Comparison of ENCODE assay signal across 8 cellular contexts in the genomic region with DNA sequence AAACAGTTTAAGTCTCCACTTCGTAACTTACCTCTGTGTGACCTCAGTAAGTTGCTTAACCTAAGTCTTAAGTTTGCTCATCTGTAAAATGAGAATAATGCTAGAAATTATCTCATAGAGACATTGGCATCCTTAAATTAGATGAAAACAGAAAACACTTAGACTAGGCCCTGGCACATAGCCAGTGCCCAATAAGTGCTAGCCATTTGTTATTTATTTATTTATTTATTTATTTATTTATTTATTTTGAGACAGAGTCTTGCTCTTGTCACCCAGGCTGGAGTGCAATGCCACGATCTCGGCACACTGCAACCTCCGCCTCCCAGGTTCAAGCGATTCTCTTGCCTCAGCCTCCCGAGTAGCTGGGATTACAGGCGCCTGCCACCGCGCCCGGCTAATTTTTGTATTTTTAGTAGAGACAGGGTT. TPM values are rescaled to one million over a fixed set of nuclear protein-coding genes. Genes with fewer than 3 reads are reported as not detected.
DNase-seq lines count a peak whose midpoint lies in the region; ATAC-seq and TF ChIP-seq lines count a peak whose summit lies in the region.
"Not testable (repeated sequence)": the region's sequence is repeated elsewhere in the genome, so short reads cannot be mapped to it uniquely, and the experiment has no call there.

No MANE protein-coding gene starts in this region.

- H3K27ac Mint-ChIP-seq in activated CD8-positive, alpha-beta T cell treated with anti-CD3 and anti-CD28 coated beads for 36 hours, result peak overlapping the region; percentile 94

- H3K4me3 Mint-ChIP-seq in activated CD8-positive, alpha-beta T cell treated with anti-CD3 and anti-CD28 coated beads for 36 hours, result peak overlapping the region; percentile 83

- H4K8ac ChIP-seq in trophoblast cell (ENCODE audit: low read depth, low read length), result not testable (repeated sequence)

- not testable (repeated sequence) for H2AK5ac ChIP-seq in trophoblast cell (ENCODE audit: low read length)

- peak overlapping the region; percentile 99; the same call in 1 of the 2 replicates for H3K4me3 ChIP-seq in AG09309 (ENCODE audit: control insufficient read depth, low read depth, low read length)
- peak overlapping the region; percentile 88 for H3K4me3 ChIP-seq in Loucy (ENCODE audit: low read length, poor library complexity, severe bottlenecking)
- peak overlapping the region; percentile 97 for H3K4me3 ChIP-seq in astrocyte of the spinal cord (ENCODE audit: low read depth, low read length)
- H3K4me3 ChIP-seq in esophagus muscularis mucosa, result peak overlapping the region; percentile 70 to 99 (median 98)
- not testable (repeated sequence) for H3K4me3 ChIP-seq in trophoblast cell (ENCODE audit: low read depth, low read length)
- peak overlapping the region; percentile 93 to 96 for H3K4me3 ChIP-seq in stomach smooth muscle (ENCODE audit: low read length in 2 of 2)

- not testable (repeated sequence) for H4K12ac ChIP-seq in trophoblast cell (ENCODE audit: low read depth, low read length)

- TF ChIP-seq POLR2A in esophagus muscularis mucosa (IDR thresholded peaks at IDR 0.05; ENCODE audit: low read depth), result not testable (repeated sequence)

- H3F3A ChIP-seq in Loucy (ENCODE audit: low read depth), result not testable (repeated sequence)

- not testable (repeated sequence) for H2AFZ ChIP-seq in Loucy (ENCODE audit: low read length); trophoblast cell (ENCODE audit: insufficient read depth, low read length, poor library complexity)

- not testable (repeated sequence) for H3K9me3 ChIP-seq in Loucy (ENCODE audit: insufficient read depth, low read depth, low read length); esophagus muscularis mucosa; trophoblast cell (ENCODE audit: insufficient read depth, low read depth, low read length); stomach smooth muscle (ENCODE audit: control insufficient read depth in 2 of 2, low read length in 2 of 2)

- H3K9ac ChIP-seq in Loucy (ENCODE audit: low read depth, low read length, poor library complexity, severe bottlenecking) (peak overlapping the region; percentile 90), stomach smooth muscle (ENCODE audit: low read length in 2 of 2) (peak overlapping the region in 1 of 2 donors; percentile 92)
- H3K9ac ChIP-seq in trophoblast cell (ENCODE audit: low read length), result not testable (repeated sequence)

- H3K4me2 ChIP-seq in Loucy (ENCODE audit: low read depth, low read length, poor library complexity, severe bottlenecking) (peak overlapping the region; percentile 97), trophoblast cell (ENCODE audit: low read length) (peak overlapping the region; percentile 59)

- H3K79me1 ChIP-seq in trophoblast cell (ENCODE audit: low read length), result peaks cover 29% of the 10 kb centered on the region

- peaks cover 29% of the 10 kb centered on the region for H3K36me3 Mint-ChIP-seq in activated CD8-positive, alpha-beta T cell treated with anti-CD3 and anti-CD28 coated beads for 36 hours (ENCODE audit: low read depth)

- intact Hi-C loops in activated CD8-positive, alpha-beta T cell treated with anti-CD3 and anti-CD28 coated beads for 36 hours (cut with micrococcal nuclease), result not testable (repeated sequence)
- intact Hi-C loops in esophagus muscularis mucosa (cut with DNase I), result loop anchor here (10.0 kb wide), 1 partner anchor 226 kb away; a partner anchor contains a TSS

- H3K4me1 Mint-ChIP-seq in activated CD8-positive, alpha-beta T cell treated with anti-CD3 and anti-CD28 coated beads for 36 hours (ENCODE audit: low read depth), result peaks cover 62% of the 10 kb centered on the region

- not testable (repeated sequence) for H3K18ac ChIP-seq in trophoblast cell (ENCODE audit: low read length)

- not testable (repeated sequence) for H3K27me3 ChIP-seq in Loucy (ENCODE audit: insufficient read depth, low read length, poor library complexity, severe bottlenecking); esophagus muscularis mucosa; layer of hippocampus (ENCODE audit: control insufficient read depth, insufficient read depth, low read length); trophoblast cell (ENCODE audit: insufficient read depth, low read length); stomach smooth muscle (ENCODE audit: control insufficient read depth in 1 of 2, insufficient read depth in 2 of 2, low read length in 2 of 2)

- not testable (repeated sequence) for TF ChIP-seq CTCF in AG09309 (IDR thresholded peaks at IDR 0.05; ENCODE audit: control insufficient read depth, insufficient read depth, low read depth, low read length, missing control alignments); Loucy (conservative IDR thresholded peaks at IDR 0.05; ENCODE audit: low read length); activated CD8-positive, alpha-beta T cell treated with anti-CD3 and anti-CD28 coated beads for 36 hours (IDR thresholded peaks at IDR 0.05); astrocyte of the spinal cord (IDR thresholded peaks at IDR 0.05; ENCODE audit: low read depth, low read length); esophagus muscularis mucosa (IDR thresholded peaks at IDR 0.05)

- in situ Hi-C loops in astrocyte of the spinal cord (cut with HindIII; ENCODE audit: low sequenced_read_pairs), result not testable (repeated sequence)

- not testable (repeated sequence) for ATAC-seq in activated CD8-positive, alpha-beta T cell treated with anti-CD3 and anti-CD28 coated beads for 36 hours

- H3K79me2 ChIP-seq in Loucy (ENCODE audit: insufficient read depth, low read length), result peaks cover 86% of the 10 kb centered on the region
- H3K79me2 ChIP-seq in trophoblast cell (ENCODE audit: control insufficient read depth, insufficient read depth, low read length, poor library complexity), result peaks cover 50% of the 10 kb centered on the region

- not testable (repeated sequence) for H3K9me2 ChIP-seq in Loucy (replicated peaks; ENCODE audit: low read depth, low read length)

- 84% methylated on average over 10 of the region's 10 CpGs for WGBS in esophagus muscularis mucosa
- WGBS in trophoblast cell (ENCODE audit: extremely low coverage, insufficient coverage, insufficient read length), result no CpG with 5 or more reads among the region's 10 CpGs

- H4K91ac ChIP-seq in trophoblast cell (ENCODE audit: low read depth, low read length), result not testable (repeated sequence)

- H3K4me1 ChIP-seq in Loucy (ENCODE audit: insufficient read depth, low read length, poor library complexity, severe bottlenecking) (peaks cover 50% of the 10 kb centered on the region), esophagus muscularis mucosa (peaks cover 72 to 84% (median 79%) of the 10 kb centered on the region in 4 donors), trophoblast cell (ENCODE audit: control insufficient read depth in 1 of 2, insufficient read depth in 2 of 2, low read length in 2 of 2) (peaks cover 45 to 52% of the 10 kb centered on the region in 2 experiments), stomach smooth muscle (ENCODE audit: control insufficient read depth, insufficient read depth, low read length) (peaks cover 80% of the 10 kb centered on the region)

- POLR2A ChIA-PET in activated CD8-positive, alpha-beta T cell treated with anti-CD3 and anti-CD28 coated beads for 36 hours (lab: Charles Lee), result interaction anchor here (1.0 to 4.8 kb wide), 4 partner anchors 9 to 65 kb away, joined by 4 to 72 read pairs (median 22); a partner anchor contains a TSS

- not testable (repeated sequence) for H3K4ac ChIP-seq in trophoblast cell (ENCODE audit: low read depth, low read length)

- peak overlapping the region; percentile 97 to 99 (median 98) for H3K27ac ChIP-seq in esophagus muscularis mucosa (replicated peaks in 1 of 4)
- H3K27ac ChIP-seq in layer of hippocampus (ENCODE audit: low read depth, low read length), result peak overlapping the region; percentile 100
- H3K27ac ChIP-seq in trophoblast cell (ENCODE audit: low read depth, low read length), result not testable (repeated sequence)
- peak overlapping the region; percentile 99 for H3K27ac ChIP-seq in stomach smooth muscle (ENCODE audit: low read length)

- not testable (repeated sequence) for H3K27me3 Mint-ChIP-seq in activated CD8-positive, alpha-beta T cell treated with anti-CD3 and anti-CD28 coated beads for 36 hours

- not testable (repeated sequence) for H2BK120ac ChIP-seq in trophoblast cell (ENCODE audit: insufficient read depth, low read length, poor library complexity)

- H2BK5ac ChIP-seq in trophoblast cell (ENCODE audit: low read depth, low read length, poor library complexity), result not testable (repeated sequence)

- not testable (repeated sequence) for H3K9me3 Mint-ChIP-seq in activated CD8-positive, alpha-beta T cell treated with anti-CD3 and anti-CD28 coated beads for 36 hours

- not testable (repeated sequence) for H3K23ac ChIP-seq in trophoblast cell (ENCODE audit: low read length)

- not testable (repeated sequence) for TF ChIP-seq EP300 in esophagus muscularis mucosa (IDR thresholded peaks at IDR 0.05)

- H4K20me1 ChIP-seq in Loucy (ENCODE audit: insufficient read depth, low read length, poor library complexity, severe bottlenecking), result peaks cover 60% of the 10 kb centered on the region

- CTCF ChIA-PET in activated CD8-positive, alpha-beta T cell treated with anti-CD3 and anti-CD28 coated beads for 36 hours (lab: Charles Lee), result interaction anchor here (4.2 to 7.5 kb wide), 2 partner anchors 8 to 29 kb away, joined by 34 to 95 read pairs; a partner anchor contains a TSS

- not testable (repeated sequence) for H3K14ac ChIP-seq in trophoblast cell (ENCODE audit: low read length)

- DNase-seq in AG09309 (ENCODE audit: low read depth); activated CD8-positive, alpha-beta T cell treated with anti-CD3 and anti-CD28 coated beads for 36 hours; astrocyte of the spinal cord (ENCODE audit: low read depth, low spot score); esophagus muscularis mucosa (ENCODE audit: extremely low spot score); trophoblast cell: not testable (repeated sequence)

- H3K36me3 ChIP-seq in Loucy (ENCODE audit: insufficient read depth, low read length); stomach smooth muscle (ENCODE audit: control insufficient read depth in 2 of 2, insufficient read depth in 2 of 2, low read length in 2 of 2): not testable (repeated sequence)
- peaks cover 0 to 20% (median 0%) of the 10 kb centered on the region in 4 donors for H3K36me3 ChIP-seq in esophagus muscularis mucosa
- peaks cover 13 to 21% of the 10 kb centered on the region in 2 experiments for H3K36me3 ChIP-seq in trophoblast cell (ENCODE audit: control insufficient read depth in 1 of 2, insufficient read depth in 2 of 2, low read length in 2 of 2)

- not testable (repeated sequence) for H2BK12ac ChIP-seq in trophoblast cell (ENCODE audit: low read length)

RNA-seq across cellular contexts. Expression of a gene that starts 2.9 kb away (rescaled TPM):
- 100 to 1,000 TPM; 125 to 129 TPM for total RNA-seq in activated CD8-positive, alpha-beta T cell treated with anti-CD3 and anti-CD28 coated beads for 36 hours
- total RNA-seq in esophagus muscularis mucosa, result 100 to 1,000 TPM; 162 to 263 (median 225) TPM
- polyA plus RNA-seq in trophoblast cell (2013), result 96.6 and 97.6 TPM in 2 replicates

RNA-seq across cellular contexts. Expression of a gene that starts 9.6 kb away (rescaled TPM):
- total RNA-seq in activated CD8-positive, alpha-beta T cell treated with anti-CD3 and anti-CD28 coated beads for 36 hours, result 10 to 100 TPM; 47.9 to 48.4 TPM
- 100 to 1,000 TPM in 3 of 4 donors, 10 to 100 TPM in 1; 97.9 to 164 (median 122) TPM for total RNA-seq in esophagus muscularis mucosa
- 62.9 and 66.9 TPM in 2 replicates for polyA plus RNA-seq in trophoblast cell (2013)

RNA-seq across cellular contexts. Expression of a gene that starts 33.8 kb away (rescaled TPM):
- under 1 TPM; 0.83 to 0.85 TPM for total RNA-seq in activated CD8-positive, alpha-beta T cell treated with anti-CD3 and anti-CD28 coated beads for 36 hours
- 10 to 100 TPM; 20.7 to 57.4 (median 34.7) TPM for total RNA-seq in esophagus muscularis mucosa
- polyA plus RNA-seq in trophoblast cell (2013), result 0.25 and 0.27 TPM in 2 replicates

Comparison
In these comparisons a context has a peak if more than half of its experiments do, and no peak if none do; other contexts are left out.
1. RNA of a gene that starts 33.8 kb away (total RNA-seq): 20.7 to 57.4 TPM in esophagus muscularis mucosa; 0.83 to 0.85 TPM in activated CD8-positive, alpha-beta T cell treated with anti-CD3 and anti-CD28 coated beads for 36 hours; every median in the first group is over 10 times any median in the second.